Comparison of ENCODE assay signal across 1 cellular context in genomic region chr9:5879419-5880181, GRCh38.
TF ChIP-seq lines count a peak whose summit lies in the region.

No MANE protein-coding gene starts in this region.

TF ChIP-seq in HCT116, 20 proteins besides CTCF, POLR2A, EP300 and RAD21 (continued from another document):
- TF ChIP-seq MAX (IDR thresholded peaks at IDR 0.05) (peak; percentile 71), YY1 (IDR thresholded peaks at IDR 0.05; ENCODE audit: extremely low read depth, insufficient replicate concordance, low read depth, low read length) (no peak)
TF ChIP-seq in HCT116: peak in this region for 9.
